In genomic region chr16:30995927-30996323, GRCh38 we compare ENCODE assay signal across 10 cellular contexts. TPM values are rescaled to one million over a fixed set of nuclear protein-coding genes. Genes with fewer than 3 reads are reported as not detected.
DNase-seq lines count a peak whose midpoint lies in the region; ATAC-seq and TF ChIP-seq lines count a peak whose summit lies in the region.
"Had no signal": no experiment of that assay in that cellular context is flagged by ENCODE, and none has a peak within 500 bp of the region (broad histone marks: within the 10 kb centered on the region; RNA-seq: fewer than 3 reads in every experiment).

No MANE protein-coding gene starts in this region.

- H3K4me1 ChIP-seq in CD8-positive, alpha-beta T cell (ENCODE audit: insufficient read depth, low read length), result peaks cover 11% of the 10 kb centered on the region
- H3K4me1 ChIP-seq in colonic mucosa, result no peaks in the 10 kb centered on the region

- CTCF ChIA-PET in CD8-positive, alpha-beta T cell (lab: Charles Lee), result interaction anchor here (1.3 kb wide), 1 partner anchor 146 kb away, joined by 3 read pairs; no protein-coding TSS in a partner anchor

- no peak overlapping the region for H3K9ac ChIP-seq in colonic mucosa (ENCODE audit: low read depth in 2 of 2, low read length in 2 of 2)

- H3K27me3 ChIP-seq in CD8-positive, alpha-beta T cell (ENCODE audit: insufficient read depth, low read length), result no peaks in the 10 kb centered on the region
- H3K27me3 ChIP-seq in colonic mucosa, result peaks cover 7% of the 10 kb centered on the region

- TF ChIP-seq CTCF in CD8-positive, alpha-beta T cell (IDR thresholded peaks at IDR 0.05), result no peak
- no peak for TF ChIP-seq CTCF in colonic mucosa (IDR thresholded peaks at IDR 0.05)

- H3K4me3 ChIP-seq in CD8-positive, alpha-beta T cell (ENCODE audit: low read depth, low read length), result no peak overlapping the region
- H3K4me3 ChIP-seq in colonic mucosa, result no peak overlapping the region

- no peaks in the 10 kb centered on the region for H3K27me3 Mint-ChIP-seq in CD8-positive, alpha-beta T cell (ENCODE audit: low read depth)
- H3K27me3 Mint-ChIP-seq in IgD-negative memory B cell (peaks cover 2% of the 10 kb centered on the region), naive B cell (peaks cover 0 to 5% (median 0%) of the 10 kb centered on the region in 3 donors)

- no peak for ATAC-seq in CD8-positive, alpha-beta T cell
- ATAC-seq in naive B cell (ENCODE audit: low read depth in 2 of 2) (no peak), HG02678 (IDR thresholded peaks at IDR 0.05; ENCODE audit: unreplicated experiment) (no peak)

- H3K9me3 ChIP-seq in CD8-positive, alpha-beta T cell (ENCODE audit: low read length), result no peaks in the 10 kb centered on the region
- H3K9me3 ChIP-seq in colonic mucosa, result no peaks in the 10 kb centered on the region

- peak overlapping the region; percentile 78 for H3K4me3 Mint-ChIP-seq in CD8-positive, alpha-beta T cell
- H3K4me3 Mint-ChIP-seq in IgD-negative memory B cell (peak overlapping the region; percentile 71 to 92 (median 89)), naive B cell (peak overlapping the region; percentile 18 to 79 (median 66))

- H3K27ac Mint-ChIP-seq in CD8-positive, alpha-beta T cell, result peak overlapping the region; percentile 76
- H3K27ac Mint-ChIP-seq in IgD-negative memory B cell (peak overlapping the region in 2 of 3 donors; percentile 21 to 45), naive B cell (peak overlapping the region in 3 of 6 donors; percentile 64 to 87 (median 76))

- POLR2A ChIA-PET in CD8-positive, alpha-beta T cell (lab: Charles Lee), result interaction anchor here (0.9 kb wide), 1 partner anchor 13 kb away, joined by 3 read pairs; no protein-coding TSS in a partner anchor

- no peaks in the 10 kb centered on the region for H3K36me3 Mint-ChIP-seq in CD8-positive, alpha-beta T cell
- H3K36me3 Mint-ChIP-seq in IgD-negative memory B cell (no peaks in the 10 kb centered on the region), naive B cell (no peaks in the 10 kb centered on the region)

- H3K36me3 ChIP-seq in CD8-positive, alpha-beta T cell (ENCODE audit: insufficient read depth, low read length), result no peaks in the 10 kb centered on the region
- no peaks in the 10 kb centered on the region for H3K36me3 ChIP-seq in colonic mucosa

- peaks cover 10% of the 10 kb centered on the region for H3K4me1 Mint-ChIP-seq in CD8-positive, alpha-beta T cell (ENCODE audit: low read depth)
- H3K4me1 Mint-ChIP-seq in IgD-negative memory B cell, result peaks cover 0 to 6% (median 4%) of the 10 kb centered on the region in 3 donors
- H3K4me1 Mint-ChIP-seq in naive B cell, result peaks cover 0 to 3% (median 0%) of the 10 kb centered on the region in 3 donors

- intact Hi-C loops in CD8-positive, alpha-beta T cell (cut with DNase I, micrococcal nuclease), result loop anchor here (2.0 kb wide), 4 partner anchors 37 to 145 kb away; partner anchors contain the start of gene STX4 (in 1 of the 2)
- intact Hi-C loops in colonic mucosa (cut with DNase I), result no loop called here

- no peak overlapping the region for H3K27ac ChIP-seq in CD8-positive, alpha-beta T cell (ENCODE audit: low read depth, low read length)
- H3K27ac ChIP-seq in colonic mucosa, result peak overlapping the region; percentile 55

- DNase-seq in CD8-positive, alpha-beta T cell, result no peak
- DNase-seq in colonic mucosa (no peak), naive B cell (no peak), A172 (ENCODE audit: low spot score) (no peak), NCI-H524 (lab: John Stamatoyannopoulos, UW) (no peak), midbrain (lab: John Stamatoyannopoulos, UW) (no peak)
- DNase-seq: NCI-H2029 treated with DMSO at 0.1 percent for 48 hours, SIG-M5 had no signal

- no peaks in the 10 kb centered on the region for H3K9me3 Mint-ChIP-seq in CD8-positive, alpha-beta T cell
- H3K9me3 Mint-ChIP-seq in IgD-negative memory B cell, result no peaks in the 10 kb centered on the region
- no peaks in the 10 kb centered on the region for H3K9me3 Mint-ChIP-seq in naive B cell

RNA-seq across cellular contexts. Expression of gene HSD3B7, which starts 10.9 kb away (rescaled TPM):
- under 1 TPM; 0.19 to 0.25 TPM for total RNA-seq in CD8-positive, alpha-beta T cell
- polyA plus RNA-seq in IgD-negative memory B cell, result not detected
- total RNA-seq in colonic mucosa, result 10 to 100 TPM; 19.0 to 20.9 TPM
- not detected for polyA plus RNA-seq in naive B cell (ENCODE audit: low read depth in 6 of 6)
- total RNA-seq in A172 (2014; rRNA removed; shearing (Covaris generic)), result 30.4 and 33.8 TPM in 2 replicates

RNA-seq across cellular contexts. Expression of gene STX1B, which starts 14.5 kb away (rescaled TPM):
- 1 to 10 TPM; 2.3 to 2.7 TPM for total RNA-seq in CD8-positive, alpha-beta T cell
- polyA plus RNA-seq in IgD-negative memory B cell, result 0.18 TPM
- total RNA-seq in colonic mucosa, result under 1 TPM; 0.35 to 0.52 TPM
- polyA plus RNA-seq in naive B cell (ENCODE audit: low read depth in 6 of 6), result not detected
- total RNA-seq in A172 (2014; rRNA removed; shearing (Covaris generic)), result 0.26 and 3.5 TPM in 2 replicates

RNA-seq across cellular contexts. Expression of gene STX4, which starts 37.4 kb away (rescaled TPM):
- 10 to 100 TPM; 63.8 to 69.9 TPM for total RNA-seq in CD8-positive, alpha-beta T cell
- polyA plus RNA-seq in IgD-negative memory B cell, result 30.3 TPM
- 10 to 100 TPM; 70.8 to 71.4 TPM for total RNA-seq in colonic mucosa
- polyA plus RNA-seq in naive B cell (ENCODE audit: low read depth in 6 of 6), result 10 to 100 TPM; 17.4 to 37.1 (median 28.6) TPM
- 35.2 and 40.0 TPM in 2 replicates for total RNA-seq in A172 (2014; rRNA removed; shearing (Covaris generic))

RNA-seq across cellular contexts. Expression of gene SETD1A, which starts 38.4 kb away (rescaled TPM):
- total RNA-seq in CD8-positive, alpha-beta T cell, result 10 to 100 TPM; 43.6 to 48.3 TPM
- 3.0 TPM for polyA plus RNA-seq in IgD-negative memory B cell
- total RNA-seq in colonic mucosa, result 10 to 100 TPM; 11.6 to 15.9 TPM
- polyA plus RNA-seq in naive B cell (ENCODE audit: low read depth in 6 of 6), result 1 to 10 TPM in 2 of 6 donors, under 1 TPM in 3, not detected in 1; 0.69 to 2.8 (median 0.85) TPM
- total RNA-seq in A172 (2014; rRNA removed; shearing (Covaris generic)), result 3.5 and 3.8 TPM in 2 replicates

RNA-seq across cellular contexts. Expression of gene ORAI3, which starts 47.1 kb away (rescaled TPM):
- 1 to 10 TPM; 2.0 to 2.8 TPM for total RNA-seq in CD8-positive, alpha-beta T cell
- 68.8 TPM for polyA plus RNA-seq in IgD-negative memory B cell
- 10 to 100 TPM; 14.3 to 22.1 TPM for total RNA-seq in colonic mucosa
- polyA plus RNA-seq in naive B cell (ENCODE audit: low read depth in 6 of 6), result 10 to 100 TPM; 65.8 to 83.4 (median 78.3) TPM
- total RNA-seq in A172 (2014; rRNA removed; shearing (Covaris generic)), result 46.4 and 50.8 TPM in 2 replicates

Comparison
In these comparisons a context has a peak if more than half of its experiments do, and no peak if none do; other contexts are left out.
1. RNA of gene HSD3B7, which starts 10.9 kb away (total RNA-seq): 30.4 to 33.8 TPM in A172 and 19.0 to 20.9 TPM in colonic mucosa; 0.19 to 0.25 TPM in CD8-positive, alpha-beta T cell; every median in the first group is over 10 times any median in the second.
2. Peak in every context shown above with its lines, with median percentiles within 50 percentile points of each other: H3K4me3 Mint-ChIP-seq.